31 cellular contexts compared by ENCODE assay signal in genomic region chr18:24500766-24501165, GRCh38. TPM values are rescaled to one million over a fixed set of nuclear protein-coding genes. Genes with fewer than 3 reads are reported as not detected.
"Had no signal": no experiment of that assay in that cellular context is flagged by ENCODE, and none has a peak within 500 bp of the region (broad histone marks: within the 10 kb centered on the region; RNA-seq: fewer than 3 reads in every experiment).

No MANE protein-coding gene starts in this region.

- H3K36me3 Mint-ChIP-seq: mesothelial cell of epicardium; naive B cell; natural killer cell treated with Interleukin-12 subunit alpha and Interleukin-12 subunit beta and Interleukin-15 and Interleukin-18, amount 100 ng/mL, for 72 hours; stimulated activated effector memory CD8-positive, alpha-beta T cell treated with anti-CD3 and anti-CD28 coated beads, Interleukin-12 subunit alpha, Interleukin-12 subunit beta, amount 100 ng/mL, for 72 hours; type B pancreatic cell had no signal

- H3K27ac Mint-ChIP-seq: effector memory CD8-positive, alpha-beta T cell; mesothelial cell of epicardium; natural killer cell treated with Interleukin-12 subunit alpha and Interleukin-12 subunit beta and Interleukin-15 and Interleukin-18, amount 100 ng/mL, for 72 hours; stimulated activated effector memory CD8-positive, alpha-beta T cell treated with anti-CD3 and anti-CD28 coated beads, Interleukin-12 subunit alpha, Interleukin-12 subunit beta, amount 100 ng/mL, for 72 hours had no signal

- H3K9me3 ChIP-seq: esophagus squamous epithelium, gastrocnemius medialis, heart right ventricle, left lung, mucosa of descending colon, psoas muscle, sigmoid colon, testis, tibial artery had no signal

- H3K27me3 ChIP-seq: esophagus squamous epithelium, gastrocnemius medialis, heart right ventricle, left lung, sigmoid colon, testis, tibial artery had no signal

- H3K27ac ChIP-seq: esophagus squamous epithelium, gastrocnemius medialis, heart right ventricle, left lung, psoas muscle, sigmoid colon, testis, tibial artery had no signal

- ATAC-seq: effector memory CD8-positive, alpha-beta T cell; gastrocnemius medialis; heart right ventricle; left cardiac atrium; left lung; mucosa of descending colon; psoas muscle; right cardiac atrium had no signal

- H3K4me3 ChIP-seq: esophagus squamous epithelium, gastrocnemius medialis, heart right ventricle, left lung, mucosa of descending colon, psoas muscle, sigmoid colon, testis, tibial artery had no signal

- H3K36me3 ChIP-seq: esophagus squamous epithelium, gastrocnemius medialis, heart right ventricle, left lung, sigmoid colon, tibial artery had no signal

- DNase-seq: cortex of kidney; effector memory CD8-positive, alpha-beta T cell; erythroblast; esophagus squamous epithelium; gastrocnemius medialis; heart right ventricle; hippocampal formation; left cardiac atrium; left lung; mesenchymal stem cell; mucosa of descending colon; naive B cell; psoas muscle; right cardiac atrium; sigmoid colon; stimulated activated CD4-positive, alpha-beta T cell treated with anti-CD3 and anti-CD28 coated beads, Interleukin-2, amount 100 ng/mL, for 24 hours; stimulated activated CD4-positive, alpha-beta T cell treated with anti-CD3 and anti-CD28 coated beads, Interleukin-4, amount 100 ng/mL, for 24 hours; stimulated activated naive CD4-positive, alpha-beta T cell treated with Interleukin-2 at 50 U/mL for 16 hours; testis; tibial artery had no signal

- H3K4me1 ChIP-seq: gastrocnemius medialis, left lung, psoas muscle, sigmoid colon, testis, tibial artery had no signal

- H3K27me3 Mint-ChIP-seq: type B pancreatic cell had no signal

- H3K4me3 Mint-ChIP-seq: effector memory CD8-positive, alpha-beta T cell; mesothelial cell of epicardium; naive B cell; natural killer cell treated with Interleukin-12 subunit alpha and Interleukin-12 subunit beta and Interleukin-15 and Interleukin-18, amount 100 ng/mL, for 72 hours; neural crest cell; stimulated activated effector memory CD8-positive, alpha-beta T cell treated with anti-CD3 and anti-CD28 coated beads, Interleukin-12 subunit alpha, Interleukin-12 subunit beta, amount 100 ng/mL, for 72 hours had no signal

- H3K9me3 Mint-ChIP-seq: effector memory CD8-positive, alpha-beta T cell; naive B cell; natural killer cell treated with Interleukin-12 subunit alpha and Interleukin-12 subunit beta and Interleukin-15 and Interleukin-18, amount 100 ng/mL, for 72 hours; neural crest cell; stimulated activated effector memory CD8-positive, alpha-beta T cell treated with anti-CD3 and anti-CD28 coated beads, Interleukin-12 subunit alpha, Interleukin-12 subunit beta, amount 100 ng/mL, for 72 hours had no signal

RNA-seq across cellular contexts. Expression of gene HRH4, which starts 40.3 kb away (rescaled TPM):
- total RNA-seq: dermis microvascular lymphatic vessel endothelial cell, gastrocnemius medialis, glomerular endothelial cell, kidney epithelial cell, left cardiac atrium, lung microvascular endothelial cell, mesothelial cell of epicardium, osteocyte, right cardiac atrium, skeletal muscle tissue had no signal
- polyA plus RNA-seq: right cardiac atrium had no signal
